ENCODE assay signal across 14 cellular contexts in genomic region chr2:177984739-177985138, GRCh38.
DNase-seq lines count a peak whose midpoint lies in the region; ATAC-seq and TF ChIP-seq lines count a peak whose summit lies in the region.
"Had no signal": no experiment of that assay in that cellular context is flagged by ENCODE, and none has a peak within 500 bp of the region (broad histone marks: within the 10 kb centered on the region; RNA-seq: fewer than 3 reads in every experiment).

No MANE protein-coding gene starts in this region.

- TF ChIP-seq POLR2A in prostate gland (IDR thresholded peaks at IDR 0.05): no peak

- intact Hi-C loops in prostate gland (cut with DNase I): loop anchor here (10.0 kb wide), 1 partner anchor 190 kb away; no protein-coding TSS in a partner anchor

- ATAC-seq in SK-N-SH treated with all-trans-retinoic acid at 6 μM for 48 hours: peak; percentile 38; the same call in 1 of the 3 replicates
- ATAC-seq in GM18868 (IDR thresholded peaks at IDR 0.05; ENCODE audit: unreplicated experiment): no peak
- ATAC-seq: effector memory CD8-positive, alpha-beta T cell; pancreas had no signal

- DNase-seq in NCI-H2196 (lab: John Stamatoyannopoulos, UW; ENCODE audit: unreplicated experiment): peak; percentile 3
- DNase-seq in NCI-H2196 treated with DMSO at 0.1 percent for 48 hours (lab: John Stamatoyannopoulos, UW; ENCODE audit: unreplicated experiment): no peak
- DNase-seq in NCI-H1092 treated with DMSO at 0.1 percent for 48 hours (lab: John Stamatoyannopoulos, UW): peak; percentile 46
- peak; percentile 8 for DNase-seq in prostate gland (ENCODE audit: low spot score)
- no peak for DNase-seq in G401 (ENCODE audit: low spot score)
- no peak for DNase-seq in UCSD-AML1 (lab: John Stamatoyannopoulos, UW; ENCODE audit: unreplicated experiment)
- DNase-seq: activated effector memory CD4-positive, alpha-beta T cell treated with Interleukin-2 at 50 U/mL for 16 hours; DMS79 treated with DMSO at 0.1 percent for 48 hours; effector memory CD8-positive, alpha-beta T cell; NCI-H1930; pancreas; tibial artery had no signal

- H3K4me1 ChIP-seq in prostate gland (replicated peaks): no peaks in the 10 kb centered on the region
- H3K4me1 ChIP-seq: pancreas, tibial artery had no signal

- no peak overlapping the region for H3K4me3 ChIP-seq in prostate gland
- H3K4me3 ChIP-seq: pancreas, tibial artery had no signal

- WGBS in prostate gland: 18% methylated on average over 1 of the region's 1 CpG

- no peak for TF ChIP-seq CTCF in prostate gland (IDR thresholded peaks at IDR 0.05)

- no peaks in the 10 kb centered on the region for H3K9me3 ChIP-seq in prostate gland
- H3K9me3 ChIP-seq: pancreas, tibial artery had no signal

- in situ Hi-C loops in G401 (cut with HindIII; ENCODE audit: low sequenced_read_pairs): no loop called here

- no peaks in the 10 kb centered on the region for H3K27me3 ChIP-seq in prostate gland (replicated peaks; ENCODE audit: insufficient read depth)
- H3K27me3 ChIP-seq: pancreas, tibial artery had no signal

- no peak overlapping the region for H3K27ac ChIP-seq in prostate gland
- H3K27ac ChIP-seq: pancreas, tibial artery had no signal

- H3K36me3 ChIP-seq in prostate gland: no peaks in the 10 kb centered on the region
- H3K36me3 ChIP-seq: pancreas, tibial artery had no signal

TF ChIP-seq in SK-N-SH treated with all-trans-retinoic acid at 6 μM for 48 hours, 23 proteins besides CTCF, POLR2A, EP300 and RAD21:
- TF ChIP-seq ZNF70 (CRISPR knock-in tag; IDR thresholded peaks at IDR 0.05) (no peak), RARB (CRISPR knock-in tag; IDR thresholded peaks at IDR 0.05) (no peak), PATZ1 (CRISPR knock-in tag; IDR thresholded peaks at IDR 0.05; ENCODE audit: borderline replicate concordance) (no peak), ESRRG (CRISPR knock-in tag; IDR thresholded peaks at IDR 0.05) (no peak), ZC3H10 (CRISPR knock-in tag; IDR thresholded peaks at IDR 0.05) (no peak), ZNF565 (CRISPR knock-in tag; conservative IDR thresholded peaks at IDR 0.05; ENCODE audit: low read depth) (no peak), POU6F1 (CRISPR knock-in tag; IDR thresholded peaks at IDR 0.05; ENCODE audit: borderline replicate concordance, low read depth) (no peak), CSDC2 (CRISPR knock-in tag; IDR thresholded peaks at IDR 0.05) (no peak), SNAI2 (CRISPR knock-in tag; IDR thresholded peaks at IDR 0.05) (no peak)

Comparison
In these comparisons a context has a peak if more than half of its experiments do, and no peak if none do; other contexts are left out.
1. DNase-seq: peak in NCI-H2196 (single experiment), NCI-H1092 treated with DMSO at 0.1 percent for 48 hours (single experiment) and prostate gland (single experiment); none in NCI-H2196 treated with DMSO at 0.1 percent for 48 hours (single experiment), G401 (single experiment) and UCSD-AML1 (single experiment).